In genomic region chr11:67421421-67422031, GRCh38 we compare ENCODE assay signal across 8 cellular contexts. TPM values are rescaled to one million over a fixed set of nuclear protein-coding genes. Genes with fewer than 3 reads are reported as not detected.
DNase-seq lines count a peak whose midpoint lies in the region; ATAC-seq and TF ChIP-seq lines count a peak whose summit lies in the region.

No MANE protein-coding gene starts in this region.

- H3K36me3 ChIP-seq in HUES48 (ENCODE audit: control insufficient read depth, insufficient read depth, low read length) (no peaks in the 10 kb centered on the region), brain microvascular endothelial cell (replicated peaks) (no peaks in the 10 kb centered on the region)
- no peaks in the 10 kb centered on the region for H3K36me3 ChIP-seq in naive thymus-derived CD4-positive, alpha-beta T cell (ENCODE audit: control insufficient read depth in 2 of 3, insufficient read depth in 3 of 3, low read length in 3 of 3)

- H3K9me3 Mint-ChIP-seq in naive thymus-derived CD4-positive, alpha-beta T cell: no peaks in the 10 kb centered on the region

- H3K36me3 Mint-ChIP-seq in naive thymus-derived CD4-positive, alpha-beta T cell: peaks cover 0 to 2% (median 0%) of the 10 kb centered on the region in 5 donors

- no peaks in the 10 kb centered on the region for H3K4me1 ChIP-seq in HUES48 (ENCODE audit: control insufficient read depth, insufficient read depth, low read length)
- peaks cover 35 to 42% of the 10 kb centered on the region in 2 donors for H3K4me1 ChIP-seq in naive thymus-derived CD4-positive, alpha-beta T cell (ENCODE audit: control insufficient read depth in 2 of 2, insufficient read depth in 2 of 2, low read length in 2 of 2)

- DNase-seq in AG09309 (ENCODE audit: low read depth) (no peak), brain microvascular endothelial cell (no peak), SKM-1 (lab: John Stamatoyannopoulos, UW; ENCODE audit: unreplicated experiment) (no peak), NCI-H146 (lab: John Stamatoyannopoulos, UW) (no peak), ACHN (no peak), G401 (ENCODE audit: low spot score) (no peak)
- no peak for DNase-seq in naive thymus-derived CD4-positive, alpha-beta T cell

- no peak for TF ChIP-seq CTCF in AG09309 (IDR thresholded peaks at IDR 0.05; ENCODE audit: control insufficient read depth, insufficient read depth, low read depth, low read length, missing control alignments)
- no peak for TF ChIP-seq CTCF in brain microvascular endothelial cell (IDR thresholded peaks at IDR 0.05; ENCODE audit: low read depth, low read length, missing control alignments)

- no peak overlapping the region for H3K27ac ChIP-seq in HUES48 (ENCODE audit: low read depth, low read length)
- H3K27ac ChIP-seq in brain microvascular endothelial cell: no peak overlapping the region
- peak overlapping the region; percentile 77 for H3K27ac ChIP-seq in naive thymus-derived CD4-positive, alpha-beta T cell (ENCODE audit: low read depth, low read length)

- in situ Hi-C loops in brain microvascular endothelial cell (cut with HindIII; ENCODE audit: low pct_ligation_motif_present, low sequenced_read_pairs): no loop called here
- in situ Hi-C loops in ACHN (cut with HindIII; ENCODE audit: low pct_ligation_motif_present, low pct_unique_long_range_greater_than_20kb, low sequenced_read_pairs): no loop called here
- in situ Hi-C loops in G401 (cut with HindIII; ENCODE audit: low sequenced_read_pairs): no loop called here

- H3K9ac ChIP-seq in HUES48 (ENCODE audit: low read depth, low read length): no peak overlapping the region

- no peak for ATAC-seq in naive thymus-derived CD4-positive, alpha-beta T cell

- H3K4me3 ChIP-seq in AG09309 (ENCODE audit: control insufficient read depth, low read depth, low read length): peak overlapping the region; percentile 21
- peak overlapping the region; percentile 48 for H3K4me3 ChIP-seq in HUES48 (ENCODE audit: low read depth, low read length)
- peak overlapping the region; percentile 31 for H3K4me3 ChIP-seq in brain microvascular endothelial cell (ENCODE audit: low read depth, low read length)
- H3K4me3 ChIP-seq in naive thymus-derived CD4-positive, alpha-beta T cell (ENCODE audit: low read length): peak overlapping the region; percentile 39

- CTCF ChIA-PET in naive thymus-derived CD4-positive, alpha-beta T cell (lab: Charles Lee): interaction anchor here (4.7 to 6.0 kb wide), 2 partner anchors 16 to 19 kb away, joined by 23 to 67 read pairs; partner anchors contain the start of genes PPP1CA, PTPRCAP and TBC1D10C

- intact Hi-C loops in naive thymus-derived CD4-positive, alpha-beta T cell (cut with micrococcal nuclease): loop anchor here (1.0 kb wide), 8 partner anchors 12 to 85 kb away; partner anchors contain the start of genes AIP (in 1 of the 2), PTPRCAP (in 1 of the 2) and TMEM134 (in 1 of the 2)

- H3K9me3 ChIP-seq in HUES48 (ENCODE audit: control insufficient read depth, insufficient read depth, low read length): no peaks in the 10 kb centered on the region
- no peaks in the 10 kb centered on the region for H3K9me3 ChIP-seq in naive thymus-derived CD4-positive, alpha-beta T cell (ENCODE audit: control insufficient read depth in 2 of 3, low read length in 3 of 3)

- H3K27me3 Mint-ChIP-seq in naive thymus-derived CD4-positive, alpha-beta T cell: peaks cover 0 to 8% (median 0%) of the 10 kb centered on the region in 5 donors

- H3K27ac Mint-ChIP-seq in naive thymus-derived CD4-positive, alpha-beta T cell: peak overlapping the region; percentile 62 to 93 (median 91)

- no peaks in the 10 kb centered on the region; the same call in 1 of the 2 replicates for H3K27me3 ChIP-seq in HUES48 (ENCODE audit: control insufficient read depth, insufficient read depth, low read length)
- H3K27me3 ChIP-seq in brain microvascular endothelial cell (replicated peaks): no peaks in the 10 kb centered on the region
- no peaks in the 10 kb centered on the region for H3K27me3 ChIP-seq in naive thymus-derived CD4-positive, alpha-beta T cell (ENCODE audit: control insufficient read depth in 2 of 2, insufficient read depth in 2 of 2, low read length in 2 of 2)

- POLR2A ChIA-PET in naive thymus-derived CD4-positive, alpha-beta T cell (lab: Charles Lee): interaction anchor here (0.6 to 31.8 kb wide), 8 partner anchors 10 to 104 kb away, joined by 3 to 1530 read pairs (median 13); partner anchors contain the start of genes PITPNM1, PPP1CA, PTPRCAP and RAD9A

- H3K4me3 Mint-ChIP-seq in naive thymus-derived CD4-positive, alpha-beta T cell: peak overlapping the region; percentile 49 to 92 (median 76)

- H3K4me1 Mint-ChIP-seq in naive thymus-derived CD4-positive, alpha-beta T cell: peaks cover 17 to 54% (median 47%) of the 10 kb centered on the region in 7 donors

RNA-seq across cellular contexts. Expression of gene CARNS1, which starts 6.0 kb away (rescaled TPM):
- 10 to 100 TPM in 2 of 5 experiments, 1 to 10 TPM in 2, under 1 TPM in 1; 0.53 to 14.2 (median 5.1) TPM for total RNA-seq in naive thymus-derived CD4-positive, alpha-beta T cell
- 1 to 10 TPM in 1 of 2 donors, under 1 TPM in 1; 0.97 to 1.4 TPM for polyA plus RNA-seq in naive thymus-derived CD4-positive, alpha-beta T cell
- not detected in 2 replicates for total RNA-seq in G401 (2014; rRNA removed; shearing (Covaris generic))

RNA-seq across cellular contexts. Expression of gene RPS6KB2, which starts 6.8 kb away (rescaled TPM):
- total RNA-seq in naive thymus-derived CD4-positive, alpha-beta T cell: 10 to 100 TPM; 61.9 to 83.9 (median 77.7) TPM
- 10 to 100 TPM; 45.2 to 46.6 TPM for polyA plus RNA-seq in naive thymus-derived CD4-positive, alpha-beta T cell
- 121 and 125 TPM in 2 replicates for total RNA-seq in G401 (2014; rRNA removed; shearing (Covaris generic))

RNA-seq across cellular contexts. Expression of gene PTPRCAP, which starts 16.0 kb away (rescaled TPM):
- total RNA-seq in naive thymus-derived CD4-positive, alpha-beta T cell: 100 to 1,000 TPM; 134 to 357 (median 194) TPM
- 100 to 1,000 TPM; 498 to 670 TPM for polyA plus RNA-seq in naive thymus-derived CD4-positive, alpha-beta T cell
- not detected in 2 replicates for total RNA-seq in G401 (2014; rRNA removed; shearing (Covaris generic))

RNA-seq across cellular contexts. Expression of gene TBC1D10C, which starts 17.6 kb away (rescaled TPM):
- total RNA-seq in naive thymus-derived CD4-positive, alpha-beta T cell: 100 to 1,000 TPM; 243 to 425 (median 346) TPM
- 100 to 1,000 TPM; 225 to 366 TPM for polyA plus RNA-seq in naive thymus-derived CD4-positive, alpha-beta T cell
- total RNA-seq in G401 (2014; rRNA removed; shearing (Covaris generic)): 0.10 and 0.31 TPM in 2 replicates

RNA-seq across cellular contexts. Expression of gene PPP1CA, which starts 19.9 kb away (rescaled TPM):
- 100 to 1,000 TPM in 4 of 5 experiments, 10 to 100 TPM in 1; 83.0 to 339 (median 122) TPM for total RNA-seq in naive thymus-derived CD4-positive, alpha-beta T cell
- polyA plus RNA-seq in naive thymus-derived CD4-positive, alpha-beta T cell: 100 to 1,000 TPM; 350 to 363 TPM
- total RNA-seq in G401 (2014; rRNA removed; shearing (Covaris generic)): 319 TPM in 2 replicates

Comparison
In these comparisons a context has a peak if more than half of its experiments do, and no peak if none do; other contexts are left out.
1. RNA of gene PTPRCAP, which starts 16.0 kb away (total RNA-seq): 134 to 357 TPM in naive thymus-derived CD4-positive, alpha-beta T cell; not detected in G401; every median in the first group is over 100 times any median in the second.
2. Peak in every context shown above with its lines, with median percentiles within 50 percentile points of each other: H3K4me3 ChIP-seq.